In genomic region chr11:23112987-23113886, GRCh38 we compare ENCODE assay signal across 8 cellular contexts.
A peak's percentile ranks its signal among the peaks of the same experiment; 100 is the strongest.
DNase-seq lines count a peak whose midpoint lies in the region; ATAC-seq and TF ChIP-seq lines count a peak whose summit lies in the region.

No MANE protein-coding gene starts in this region.

- TF ChIP-seq POLR2A in Peyer's patch (IDR thresholded peaks at IDR 0.05): no peak

- H3K27me3 ChIP-seq in Peyer's patch (no peaks in the 10 kb centered on the region), neural progenitor cell (no peaks in the 10 kb centered on the region)

- no peaks in the 10 kb centered on the region for H4K20me1 ChIP-seq in neural progenitor cell (ENCODE audit: low read depth)

- H3K9me3 ChIP-seq in Peyer's patch: no peaks in the 10 kb centered on the region
- no peaks in the 10 kb centered on the region for H3K9me3 ChIP-seq in neural progenitor cell (ENCODE audit: low read depth)

- H3F3A ChIP-seq in neural progenitor cell (ENCODE audit: low read depth): no peaks in the 10 kb centered on the region

- TF ChIP-seq CTCF in Peyer's patch (IDR thresholded peaks at IDR 0.05) (peak in 3 of 6 experiments; percentile 62 to 70 (median 65)), epithelial cell of proximal tubule (conservative IDR thresholded peaks at IDR 0.05; ENCODE audit: low read depth, low read length) (peak; percentile 71), neural progenitor cell (IDR thresholded peaks at IDR 0.05) (peak; percentile 78)

- no peaks in the 10 kb centered on the region for H3K36me3 ChIP-seq in Peyer's patch
- H3K36me3 ChIP-seq in neural progenitor cell: peaks cover 3% of the 10 kb centered on the region

- no peak overlapping the region for H3K4me3 Mint-ChIP-seq in neural progenitor cell

- peak; percentile 80 for DNase-seq in DMS153 treated with DMSO at 0.1 percent for 48 hours (lab: John Stamatoyannopoulos, UW; ENCODE audit: unreplicated experiment)
- peak; percentile 3 for DNase-seq in KG1 (lab: John Stamatoyannopoulos, UW)
- DNase-seq in Peyer's patch: peak in 2 of 3 donors; percentile 56 to 77
- peak; percentile 46 for DNase-seq in epithelial cell of proximal tubule (ENCODE audit: low read depth)
- DNase-seq in neural progenitor cell (ENCODE audit: low spot score): peak; percentile 59

- no peak overlapping the region for H3K9ac ChIP-seq in neural progenitor cell

- H2AFZ ChIP-seq in neural progenitor cell (replicated peaks): peak overlapping the region; percentile 74

- H3K4me1 ChIP-seq in Peyer's patch: peaks cover 0 to 3% (median 1%) of the 10 kb centered on the region in 4 donors
- H3K4me1 ChIP-seq in neural progenitor cell: no peaks in the 10 kb centered on the region

- no peaks in the 10 kb centered on the region for H3K79me2 ChIP-seq in neural progenitor cell (ENCODE audit: low read depth)

- H3K9me3 Mint-ChIP-seq in neural progenitor cell: peaks cover 7% of the 10 kb centered on the region

- H3K27me3 Mint-ChIP-seq in neural progenitor cell (ENCODE audit: insufficient read depth, low read depth): no peaks in the 10 kb centered on the region

- no peak overlapping the region for H3K4me3 ChIP-seq in Peyer's patch
- no peak overlapping the region for H3K4me3 ChIP-seq in epithelial cell of proximal tubule (ENCODE audit: low read depth, low read length)
- no peak overlapping the region for H3K4me3 ChIP-seq in neural progenitor cell

- H3K4me2 ChIP-seq in neural progenitor cell: no peak overlapping the region

- H3K27ac ChIP-seq in Peyer's patch (no peak overlapping the region), neural progenitor cell (no peak overlapping the region)

- peaks cover 13% of the 10 kb centered on the region for H3K4me1 Mint-ChIP-seq in neural progenitor cell

- H3K36me3 Mint-ChIP-seq in neural progenitor cell: no peaks in the 10 kb centered on the region

- H3K27ac Mint-ChIP-seq in neural progenitor cell: no peak overlapping the region

- ATAC-seq in GM19467 (IDR thresholded peaks at IDR 0.05; ENCODE audit: unreplicated experiment): peak; percentile 60
- ATAC-seq in GM18873 (IDR thresholded peaks at IDR 0.05; ENCODE audit: low FRiP score, unreplicated experiment): no peak
- ATAC-seq in HG02970 (IDR thresholded peaks at IDR 0.05; ENCODE audit: low FRiP score, unreplicated experiment): no peak

Comparison
In these comparisons a context has a peak if more than half of its experiments do, and no peak if none do; other contexts are left out.
1. DNase-seq: peak in every context shown above with its lines; median percentile 80 in DMS153 treated with DMSO at 0.1 percent for 48 hours; 66 in Peyer's patch; 59 in neural progenitor cell; 46 in epithelial cell of proximal tubule; 3 in KG1.